8 cellular contexts compared by ENCODE assay signal in the genomic region with DNA sequence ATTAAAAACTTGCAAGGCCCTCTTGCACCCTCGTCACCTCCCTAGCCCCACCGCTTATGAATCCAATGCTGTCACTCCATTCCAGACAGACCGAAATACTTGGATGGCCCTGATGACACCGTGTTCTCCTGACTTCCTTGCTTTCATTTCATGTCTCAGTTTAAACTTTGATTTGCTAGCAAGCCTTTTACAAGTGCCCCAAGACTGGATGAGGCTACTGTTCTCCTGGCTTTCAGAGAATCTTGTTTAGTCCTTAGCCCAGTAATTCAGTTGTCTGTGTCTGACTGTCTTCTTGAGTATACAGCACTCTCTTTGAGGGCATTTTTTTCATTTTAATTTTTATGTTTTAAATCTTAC. TPM values are rescaled to one million over a fixed set of nuclear protein-coding genes. Genes with fewer than 3 reads are reported as not detected.
DNase-seq lines count a peak whose midpoint lies in the region; ATAC-seq and TF ChIP-seq lines count a peak whose summit lies in the region.

No MANE protein-coding gene starts in this region.

- no peaks in the 10 kb centered on the region for H3K27me3 Mint-ChIP-seq in CD14-positive monocyte (ENCODE audit: low read depth in 3 of 3)

- no peak for TF ChIP-seq CTCF in CD14-positive monocyte (IDR thresholded peaks at IDR 0.05)

- H3K27me3 ChIP-seq in adipocyte (replicated peaks; ENCODE audit: control insufficient read depth, insufficient read depth, low read length): no peaks in the 10 kb centered on the region

- ATAC-seq in GM18861 (IDR thresholded peaks at IDR 0.05; ENCODE audit: unreplicated experiment): peak; percentile 7
- ATAC-seq in HG02840 (IDR thresholded peaks at IDR 0.05; ENCODE audit: low FRiP score, unreplicated experiment): peak; percentile 2

- H3K4me1 Mint-ChIP-seq in CD14-positive monocyte: peaks cover 35% of the 10 kb centered on the region

- no peaks in the 10 kb centered on the region for H3K9me3 ChIP-seq in adipocyte (ENCODE audit: control insufficient read depth, low read length)

- peaks cover 0 to 3% of the 10 kb centered on the region in 2 donors for H3K36me3 Mint-ChIP-seq in CD14-positive monocyte

- intact Hi-C loops in CD14-positive monocyte (cut with micrococcal nuclease): loop anchor here (2.0 to 5.0 kb wide), 2 partner anchors 53 to 55 kb away; no protein-coding TSS in a partner anchor

- H3K9ac ChIP-seq in adipocyte (ENCODE audit: low read length): peak overlapping the region; percentile 73

- no peaks in the 10 kb centered on the region for H3K36me3 ChIP-seq in adipocyte (ENCODE audit: control insufficient read depth, insufficient read depth, low read length, severe bottlenecking)

- H3K4me3 Mint-ChIP-seq in CD14-positive monocyte: peak overlapping the region in 1 of 2 donors; percentile 91

- H3K4me1 ChIP-seq in adipocyte (ENCODE audit: control insufficient read depth, insufficient read depth, low read length): peaks cover 20% of the 10 kb centered on the region

- H3K9me3 Mint-ChIP-seq in CD14-positive monocyte: no peaks in the 10 kb centered on the region

- peak overlapping the region in 2 of 7 donors; percentile 40 to 82 for H3K27ac Mint-ChIP-seq in CD14-positive monocyte

- peak overlapping the region; percentile 81 for H3K4me3 ChIP-seq in adipocyte (ENCODE audit: low read length)

- DNase-seq in adipocyte (ENCODE audit: low read depth) (peak; percentile 45), midbrain (lab: John Stamatoyannopoulos, UW) (peak; percentile 50), DMS153 (lab: John Stamatoyannopoulos, UW) (no peak), NCI-H1436 treated with DMSO at 0.1 percent for 48 hours (lab: John Stamatoyannopoulos, UW) (no peak), MV-4-11 (lab: John Stamatoyannopoulos, UW) (no peak), CD14-positive monocyte (ENCODE audit: low spot score) (no peak)

RNA-seq across cellular contexts. Expression of gene IFI44L, which starts 0.8 kb away (rescaled TPM):
- polyA plus RNA-seq in CD14-positive monocyte: 10 to 100 TPM in 1 of 2 donors, 1 to 10 TPM in 1; 8.6 to 11.0 TPM

RNA-seq across cellular contexts. Expression of gene IFI44, which starts 30.2 kb away (rescaled TPM):
- polyA plus RNA-seq in CD14-positive monocyte: 10 to 100 TPM; 23.0 to 35.5 TPM

Comparison
In these comparisons a context has a peak if more than half of its experiments do, and no peak if none do; other contexts are left out.
1. DNase-seq: peak in adipocyte (single experiment) and midbrain (single experiment); none in DMS153 (single experiment), NCI-H1436 treated with DMSO at 0.1 percent for 48 hours (single experiment), MV-4-11 (single experiment) and CD14-positive monocyte (single experiment).